1 cellular context compared by ENCODE assay signal in genomic region chr2:205975082-205975949, GRCh38.
A peak's percentile ranks its signal among the peaks of the same experiment; 100 is the strongest.
TF ChIP-seq lines count a peak whose summit lies in the region.

No MANE protein-coding gene starts in this region.

TF ChIP-seq in HepG2, 621 proteins besides CTCF, POLR2A, EP300 and RAD21 (continued from another document and continues in another):
- TF ChIP-seq, protein P1, sequence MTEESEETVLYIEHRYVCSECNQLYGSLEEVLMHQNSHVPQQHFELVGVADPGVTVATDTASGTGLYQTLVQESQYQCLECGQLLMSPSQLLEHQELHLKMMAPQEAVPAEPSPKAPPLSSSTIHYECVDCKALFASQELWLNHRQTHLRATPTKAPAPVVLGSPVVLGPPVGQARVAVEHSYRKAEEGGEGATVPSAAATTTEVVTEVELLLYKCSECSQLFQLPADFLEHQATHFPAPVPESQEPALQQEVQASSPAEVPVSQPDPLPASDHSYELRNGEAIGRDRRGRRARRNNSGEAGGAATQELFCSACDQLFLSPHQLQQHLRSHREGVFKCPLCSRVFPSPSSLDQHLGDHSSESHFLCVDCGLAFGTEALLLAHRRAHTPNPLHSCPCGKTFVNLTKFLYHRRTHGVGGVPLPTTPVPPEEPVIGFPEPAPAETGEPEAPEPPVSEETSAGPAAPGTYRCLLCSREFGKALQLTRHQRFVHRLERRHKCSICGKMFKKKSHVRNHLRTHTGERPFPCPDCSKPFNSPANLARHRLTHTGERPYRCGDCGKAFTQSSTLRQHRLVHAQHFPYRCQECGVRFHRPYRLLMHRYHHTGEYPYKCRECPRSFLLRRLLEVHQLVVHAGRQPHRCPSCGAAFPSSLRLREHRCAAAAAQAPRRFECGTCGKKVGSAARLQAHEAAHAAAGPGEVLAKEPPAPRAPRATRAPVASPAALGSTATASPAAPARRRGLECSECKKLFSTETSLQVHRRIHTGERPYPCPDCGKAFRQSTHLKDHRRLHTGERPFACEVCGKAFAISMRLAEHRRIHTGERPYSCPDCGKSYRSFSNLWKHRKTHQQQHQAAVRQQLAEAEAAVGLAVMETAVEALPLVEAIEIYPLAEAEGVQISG (CRISPR knock-in tag; IDR thresholded peaks at IDR 0.05): peak; percentile 88; the same call in 1 of the 2 replicates
- TF ChIP-seq GTF2F1 (IDR thresholded peaks at IDR 0.05; ENCODE audit: low read length): no peak
- peak; percentile 94; the same call in 1 of the 2 replicates for TF ChIP-seq HMG20A (CRISPR knock-in tag; IDR thresholded peaks at IDR 0.05; ENCODE audit: borderline replicate concordance)
- TF ChIP-seq ZNF180 (CRISPR knock-in tag; IDR thresholded peaks at IDR 0.05; ENCODE audit: borderline replicate concordance, low read depth): 0 out of 2 replicates have a peak, but pooled peaks have one; percentile 42
- no peak for TF ChIP-seq GZF1 (CRISPR knock-in tag; IDR thresholded peaks at IDR 0.05)
- TF ChIP-seq SKI (IDR thresholded peaks at IDR 0.05; ENCODE audit: partially characterized antibody): peak; percentile 94
- TF ChIP-seq ATF3 (CRISPR knock-in tag; IDR thresholded peaks at IDR 0.05): no peak
- TF ChIP-seq MAZ (IDR thresholded peaks at IDR 0.05; ENCODE audit: borderline replicate concordance, low read depth, low read length): no peak
- 0 out of 2 replicates have a peak, but pooled peaks have one; percentile 37 for TF ChIP-seq MAZ (CRISPR knock-in tag; IDR thresholded peaks at IDR 0.05; ENCODE audit: low read depth)
- peak; percentile 90 for TF ChIP-seq PPARG (CRISPR knock-in tag; conservative IDR thresholded peaks at IDR 0.05)
- TF ChIP-seq RBAK (CRISPR knock-in tag; IDR thresholded peaks at IDR 0.05): no peak
- no peak; the same call in 1 of the 2 replicates for TF ChIP-seq ZNF775 (CRISPR knock-in tag; IDR thresholded peaks at IDR 0.05; ENCODE audit: borderline replicate concordance)
- peak; percentile 89; the same call in 1 of the 2 replicates for TF ChIP-seq ZFP36L1 (CRISPR knock-in tag; IDR thresholded peaks at IDR 0.05)
- no peak for TF ChIP-seq ZNF382 (CRISPR knock-in tag; IDR thresholded peaks at IDR 0.05; ENCODE audit: borderline replicate concordance)
- TF ChIP-seq SIX1 (CRISPR knock-in tag; IDR thresholded peaks at IDR 0.05; ENCODE audit: borderline replicate concordance): peak; percentile 89
- TF ChIP-seq LBX2 (CRISPR knock-in tag; IDR thresholded peaks at IDR 0.05; ENCODE audit: borderline replicate concordance): no peak
- peak; percentile 84 for TF ChIP-seq ZNF317 (CRISPR knock-in tag; IDR thresholded peaks at IDR 0.05)
- no peak for TF ChIP-seq ZNF234 (CRISPR knock-in tag; conservative IDR thresholded peaks at IDR 0.05)
- peak; percentile 87 for TF ChIP-seq SIX4 (CRISPR knock-in tag; IDR thresholded peaks at IDR 0.05)
- TF ChIP-seq U2AF1 (optimal IDR thresholded peaks at IDR 0.05; ENCODE audit: low read depth, low read length): no peak
- no peak for TF ChIP-seq ADNP (CRISPR knock-in tag; IDR thresholded peaks at IDR 0.05)
- TF ChIP-seq ZNF260 (CRISPR knock-in tag; IDR thresholded peaks at IDR 0.05; ENCODE audit: borderline replicate concordance, low read depth): no peak
- TF ChIP-seq MLX (CRISPR knock-in tag; IDR thresholded peaks at IDR 0.05): peak; percentile 88
- TF ChIP-seq ZNF644 (CRISPR knock-in tag; IDR thresholded peaks at IDR 0.05; ENCODE audit: low read depth): peak; percentile 99
- no peak for TF ChIP-seq E2F5 (CRISPR knock-in tag; conservative IDR thresholded peaks at IDR 0.05)
- TF ChIP-seq PHF8 (CRISPR knock-in tag; IDR thresholded peaks at IDR 0.05): no peak; the same call in 1 of the 2 replicates
- peak; percentile 78 for TF ChIP-seq CEBPG (CRISPR knock-in tag; IDR thresholded peaks at IDR 0.05)
- peak; percentile 92 for TF ChIP-seq BCL6 (CRISPR knock-in tag; IDR thresholded peaks at IDR 0.05)
- TF ChIP-seq ATM (IDR thresholded peaks at IDR 0.05; ENCODE audit: borderline replicate concordance): no peak
- peak; percentile 81; the same call in 1 of the 2 replicates for TF ChIP-seq ZNF12 (CRISPR knock-in tag; IDR thresholded peaks at IDR 0.05)
- TF ChIP-seq, protein P2, sequence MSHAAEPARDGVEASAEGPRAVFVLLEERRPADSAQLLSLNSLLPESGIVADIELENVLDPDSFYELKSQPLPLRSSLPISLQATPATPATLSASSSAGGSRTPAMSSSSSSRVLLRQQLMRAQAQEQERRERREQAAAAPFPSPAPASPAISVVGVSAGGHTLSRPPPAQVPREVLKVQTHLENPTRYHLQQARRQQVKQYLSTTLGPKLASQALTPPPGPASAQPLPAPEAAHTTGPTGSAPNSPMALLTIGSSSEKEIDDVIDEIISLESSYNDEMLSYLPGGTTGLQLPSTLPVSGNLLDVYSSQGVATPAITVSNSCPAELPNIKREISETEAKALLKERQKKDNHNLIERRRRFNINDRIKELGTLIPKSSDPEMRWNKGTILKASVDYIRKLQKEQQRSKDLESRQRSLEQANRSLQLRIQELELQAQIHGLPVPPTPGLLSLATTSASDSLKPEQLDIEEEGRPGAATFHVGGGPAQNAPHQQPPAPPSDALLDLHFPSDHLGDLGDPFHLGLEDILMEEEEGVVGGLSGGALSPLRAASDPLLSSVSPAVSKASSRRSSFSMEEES (CRISPR knock-in tag; IDR thresholded peaks at IDR 0.05): peak; percentile 92
- peak; percentile 62; the same call in 1 of the 2 replicates for TF ChIP-seq ZNF746 (CRISPR knock-in tag; IDR thresholded peaks at IDR 0.05)
- no peak for TF ChIP-seq ZNF891 (CRISPR knock-in tag; IDR thresholded peaks at IDR 0.05)
- TF ChIP-seq GATAD2A (CRISPR knock-in tag; IDR thresholded peaks at IDR 0.05): peak; percentile 99
- TF ChIP-seq ZSCAN31 (CRISPR knock-in tag; IDR thresholded peaks at IDR 0.05; ENCODE audit: low read depth): no peak; the same call in none of the 2 replicates
- TF ChIP-seq, protein P3, sequence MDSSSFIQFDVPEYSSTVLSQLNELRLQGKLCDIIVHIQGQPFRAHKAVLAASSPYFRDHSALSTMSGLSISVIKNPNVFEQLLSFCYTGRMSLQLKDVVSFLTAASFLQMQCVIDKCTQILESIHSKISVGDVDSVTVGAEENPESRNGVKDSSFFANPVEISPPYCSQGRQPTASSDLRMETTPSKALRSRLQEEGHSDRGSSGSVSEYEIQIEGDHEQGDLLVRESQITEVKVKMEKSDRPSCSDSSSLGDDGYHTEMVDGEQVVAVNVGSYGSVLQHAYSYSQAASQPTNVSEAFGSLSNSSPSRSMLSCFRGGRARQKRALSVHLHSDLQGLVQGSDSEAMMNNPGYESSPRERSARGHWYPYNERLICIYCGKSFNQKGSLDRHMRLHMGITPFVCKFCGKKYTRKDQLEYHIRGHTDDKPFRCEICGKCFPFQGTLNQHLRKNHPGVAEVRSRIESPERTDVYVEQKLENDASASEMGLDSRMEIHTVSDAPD (CRISPR knock-in tag; IDR thresholded peaks at IDR 0.05): peak; percentile 74; the same call in 1 of the 2 replicates
- peak; percentile 95 for TF ChIP-seq HMGXB3 (CRISPR knock-in tag; IDR thresholded peaks at IDR 0.05; ENCODE audit: borderline replicate concordance)
- TF ChIP-seq IKZF5 (CRISPR knock-in tag; IDR thresholded peaks at IDR 0.05): peak; percentile 99
- TF ChIP-seq MED1 (CRISPR knock-in tag; IDR thresholded peaks at IDR 0.05): peak; percentile 100
- TF ChIP-seq ZNF576 (CRISPR knock-in tag; IDR thresholded peaks at IDR 0.05): no peak
- TF ChIP-seq GRHL1 (CRISPR knock-in tag; conservative IDR thresholded peaks at IDR 0.05): no peak
- no peak; the same call in 1 of the 2 replicates for TF ChIP-seq NAIF1 (CRISPR knock-in tag; IDR thresholded peaks at IDR 0.05; ENCODE audit: borderline replicate concordance)
- peak; percentile 98 for TF ChIP-seq ZNF44 (CRISPR knock-in tag; IDR thresholded peaks at IDR 0.05)
- TF ChIP-seq FOSL2 (CRISPR knock-in tag; IDR thresholded peaks at IDR 0.05): peak; percentile 77
- no peak for TF ChIP-seq ZMAT5 (CRISPR knock-in tag; IDR thresholded peaks at IDR 0.05; ENCODE audit: borderline replicate concordance, low read depth)
- TF ChIP-seq ZNF24 (IDR thresholded peaks at IDR 0.05): no peak
- peak; percentile 94 for TF ChIP-seq MIXL1 (CRISPR knock-in tag; IDR thresholded peaks at IDR 0.05)
- no peak; the same call in 1 of the 2 replicates for TF ChIP-seq ZNF598 (CRISPR knock-in tag; IDR thresholded peaks at IDR 0.05; ENCODE audit: borderline replicate concordance)
- peak; percentile 97; the same call in 1 of the 2 replicates for TF ChIP-seq BRD4 (CRISPR knock-in tag; IDR thresholded peaks at IDR 0.05)
- no peak for TF ChIP-seq SUZ12 (IDR thresholded peaks at IDR 0.05; ENCODE audit: low read depth, low read length)
